In the genomic region with DNA sequence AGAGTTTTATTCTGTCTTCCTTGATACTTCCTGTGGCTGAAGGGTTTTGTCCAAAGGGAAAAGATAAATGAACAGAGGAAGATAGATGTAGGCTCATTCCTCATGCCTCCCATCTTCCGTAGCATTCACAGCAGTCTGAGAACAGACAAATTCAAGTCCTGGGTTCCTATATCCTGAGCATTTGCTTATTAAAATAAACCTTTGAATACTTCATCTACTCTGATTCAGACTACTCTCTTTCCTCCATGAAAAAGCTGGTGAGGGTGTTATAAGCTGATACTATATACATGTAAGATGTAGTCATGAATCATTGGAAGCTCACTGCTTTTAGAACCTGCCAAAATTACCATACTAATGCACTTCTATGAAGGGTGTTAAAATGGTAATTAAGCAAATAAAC, we compare ENCODE assay signal across 21 cellular contexts.
A peak's percentile ranks its signal among the peaks of the same experiment; 100 is the strongest.
DNase-seq lines count a peak whose midpoint lies in the region; ATAC-seq and TF ChIP-seq lines count a peak whose summit lies in the region.
"Had no signal": no experiment of that assay in that cellular context is flagged by ENCODE, and none has a peak within 500 bp of the region (broad histone marks: within the 10 kb centered on the region; RNA-seq: fewer than 3 reads in every experiment).

No MANE protein-coding gene starts in this region.

- dilution Hi-C loops in IMR-90 (cut with HindIII; ENCODE audit: low sequenced_read_pairs, unreplicated experiment), result no loop called here

- no peaks in the 10 kb centered on the region for H3K27me3 ChIP-seq in IMR-90 (ENCODE audit: control insufficient read depth, insufficient read depth, low read length)
- H3K27me3 ChIP-seq: thyroid gland had no signal

- ATAC-seq in IMR-90 (ENCODE audit: low read depth) (peak; percentile 78), naive B cell (ENCODE audit: low read depth in 2 of 2) (no peak)
- ATAC-seq: activated CD4-positive, alpha-beta T cell treated with anti-CD3 and anti-CD28 coated beads for 36 hours; naive thymus-derived CD8-positive, alpha-beta T cell; sciatic nerve; stimulated activated effector memory CD8-positive, alpha-beta T cell treated with anti-CD3 and anti-CD28 coated beads, Interleukin-12 subunit alpha, Interleukin-12 subunit beta, amount 100 ng/mL, for 72 hours had no signal

- no peak overlapping the region for H2AFZ ChIP-seq in IMR-90 (replicated peaks; ENCODE audit: low read length, poor library complexity)
- H2AFZ ChIP-seq: parathyroid adenoma had no signal

- peak overlapping the region; percentile 50; the same call in 1 of the 2 replicates for H4K5ac ChIP-seq in IMR-90 (ENCODE audit: low read depth, low read length)

- H3K4me2 ChIP-seq in IMR-90 (ENCODE audit: low read depth, low read length), result peak overlapping the region; percentile 79; the same call in 1 of the 2 replicates

- CTCF ChIA-PET in IMR-90 (lab: Yijun Ruan, JAX), result interaction anchor here (0.6 to 1.5 kb wide), 2 partner anchors 22 to 160 kb away, joined by 4 to 6 read pairs; no protein-coding TSS in a partner anchor

- H3K4ac ChIP-seq in IMR-90 (ENCODE audit: low read depth, low read length), result peak overlapping the region; percentile 65; the same call in 1 of the 2 replicates

- H3K36me3 ChIP-seq in IMR-90 (ENCODE audit: control insufficient read depth, insufficient read depth, low read length), result no peaks in the 10 kb centered on the region
- H3K36me3 ChIP-seq: thyroid gland had no signal

- H3K27me3 Mint-ChIP-seq in naive B cell (no peaks in the 10 kb centered on the region), type B pancreatic cell (no peaks in the 10 kb centered on the region)
- H3K27me3 Mint-ChIP-seq: dendritic cell treated with granulocyte-macrophage colony-stimulating factor and Interleukin-4, amounts not matched to agents 40 ng/mL and 50 ng/mL, for 4 days had no signal

- H3K4me3 Mint-ChIP-seq in naive B cell (no peak overlapping the region), type B pancreatic cell (no peak overlapping the region)
- H3K4me3 Mint-ChIP-seq: activated CD4-positive, alpha-beta T cell treated with anti-CD3 and anti-CD28 coated beads for 36 hours; activated naive CD8-positive, alpha-beta T cell; activated T-helper 1 cell treated with anti-CD3 and anti-CD28 coated beads, Interleukin-12 subunit alpha, Interleukin-12 subunit beta, Interleukin-2, Interleukin-4 antibody, amounts not matched to agents 30 ng/mL and 10 ng/mL and 1 ng/mL, durations not matched to agents 14 hours and 24 hours and 36 hours; CD4-positive, alpha-beta memory T cell; dendritic cell treated with granulocyte-macrophage colony-stimulating factor and Interleukin-4, amounts not matched to agents 40 ng/mL and 50 ng/mL, for 4 days; naive thymus-derived CD8-positive, alpha-beta T cell; stimulated activated effector memory CD8-positive, alpha-beta T cell treated with anti-CD3 and anti-CD28 coated beads, Interleukin-12 subunit alpha, Interleukin-12 subunit beta, amount 100 ng/mL, for 72 hours had no signal

- DNase-seq in IMR-90, result peak; percentile 82
- no peak for DNase-seq in naive B cell
- DNase-seq in type B pancreatic cell (ENCODE audit: extremely low spot score, unreplicated experiment), result no peak
- DNase-seq in stimulated activated naive CD4-positive, alpha-beta T cell treated with Interleukin-2 at 50 U/mL for 16 hours (lab: John Stamatoyannopoulos, UW), result no peak
- DNase-seq in HUDEP-2 (lab: John Stamatoyannopoulos, UW; ENCODE audit: unreplicated experiment in 76 of 76), result no peak
- DNase-seq in NCI-H345 treated with DMSO at 0.1 percent for 48 hours (lab: John Stamatoyannopoulos, UW; ENCODE audit: unreplicated experiment), result no peak
- DNase-seq: activated CD4-positive, alpha-beta T cell treated with anti-CD3 and anti-CD28 coated beads for 36 hours; CD4-positive, alpha-beta memory T cell; foreskin melanocyte; kidney; naive thymus-derived CD8-positive, alpha-beta T cell; NCI-H2107; NCI-H510A treated with DMSO at 0.1 percent for 48 hours; thyroid gland had no signal

- H3K36me3 Mint-ChIP-seq in naive B cell, result no peaks in the 10 kb centered on the region
- peaks cover 5% of the 10 kb centered on the region for H3K36me3 Mint-ChIP-seq in type B pancreatic cell
- H3K36me3 Mint-ChIP-seq: activated naive CD8-positive, alpha-beta T cell; CD4-positive, alpha-beta memory T cell; naive thymus-derived CD8-positive, alpha-beta T cell; stimulated activated effector memory CD8-positive, alpha-beta T cell treated with anti-CD3 and anti-CD28 coated beads, Interleukin-12 subunit alpha, Interleukin-12 subunit beta, amount 100 ng/mL, for 72 hours had no signal

- H2BK15ac ChIP-seq in IMR-90 (ENCODE audit: low read depth, low read length), result peak overlapping the region; percentile 42; the same call in 1 of the 3 replicates

- intact Hi-C loops in IMR-90 (cut with micrococcal nuclease), result loop anchor here (2.0 to 5.0 kb wide), 2 partner anchors 84 to 195 kb away; no protein-coding TSS in a partner anchor

- TF ChIP-seq POLR2A in IMR-90 (IDR thresholded peaks at IDR 0.05; ENCODE audit: low read depth, low read length), result no peak

- in situ Hi-C loops in IMR-90 (cut with MboI; ENCODE audit: low sequenced_read_pairs), result no loop called here

- H4K20me1 ChIP-seq in IMR-90 (ENCODE audit: insufficient read depth, low read length), result peaks cover 3% of the 10 kb centered on the region; the same call in 1 of the 2 replicates

- H3K4me1 ChIP-seq in IMR-90 (ENCODE audit: control insufficient read depth, insufficient read depth, low read length), result peaks cover 7% of the 10 kb centered on the region

- H3K27ac Mint-ChIP-seq in naive B cell, result peak overlapping the region in 4 of 6 donors; percentile 7 to 80 (median 40)
- peak overlapping the region; percentile 7 for H3K27ac Mint-ChIP-seq in type B pancreatic cell
- H3K27ac Mint-ChIP-seq: activated CD4-positive, alpha-beta T cell treated with anti-CD3 and anti-CD28 coated beads for 36 hours; activated naive CD8-positive, alpha-beta T cell; activated T-helper 1 cell treated with anti-CD3 and anti-CD28 coated beads, Interleukin-12 subunit alpha, Interleukin-12 subunit beta, Interleukin-2, Interleukin-4 antibody, amounts not matched to agents 30 ng/mL and 10 ng/mL and 1 ng/mL, durations not matched to agents 14 hours and 24 hours and 36 hours; CD4-positive, alpha-beta memory T cell; dendritic cell treated with granulocyte-macrophage colony-stimulating factor and Interleukin-4, amounts not matched to agents 40 ng/mL and 50 ng/mL, for 4 days; naive thymus-derived CD8-positive, alpha-beta T cell; stimulated activated effector memory CD8-positive, alpha-beta T cell treated with anti-CD3 and anti-CD28 coated beads, Interleukin-12 subunit alpha, Interleukin-12 subunit beta, amount 100 ng/mL, for 72 hours had no signal

- peak overlapping the region; percentile 60; the same call in 1 of the 2 replicates for H2BK20ac ChIP-seq in IMR-90 (ENCODE audit: low read depth, low read length)

- no peak for TF ChIP-seq RAD21 in IMR-90 (IDR thresholded peaks at IDR 0.05; ENCODE audit: low read length)

- H3K4me1 Mint-ChIP-seq in naive B cell, result peaks cover 20 to 43% (median 42%) of the 10 kb centered on the region in 3 donors
- peaks cover 10% of the 10 kb centered on the region for H3K4me1 Mint-ChIP-seq in type B pancreatic cell (ENCODE audit: unreplicated experiment)

- peaks cover 15 to 47% of the 10 kb centered on the region in 2 experiments for H3K79me1 ChIP-seq in IMR-90 (ENCODE audit: low read depth in 1 of 2, low read length in 2 of 2)

- peaks cover 9% of the 10 kb centered on the region for H3K9me1 ChIP-seq in IMR-90 (ENCODE audit: insufficient read depth, low read length)

- H3K23ac ChIP-seq in IMR-90 (ENCODE audit: low read depth, low read length), result peak overlapping the region; percentile 79; the same call in 1 of the 2 replicates

- peak overlapping the region; percentile 71 for H2BK120ac ChIP-seq in IMR-90 (ENCODE audit: low read depth, low read length)

- TF ChIP-seq CTCF in IMR-90 (conservative IDR thresholded peaks at IDR 0.05; ENCODE audit: low read depth, low read length) (no peak), type B pancreatic cell (conservative IDR thresholded peaks at IDR 0.05) (no peak)

- H3K14ac ChIP-seq in IMR-90 (replicated peaks; ENCODE audit: low read depth, low read length), result peak overlapping the region; percentile 88

- peak overlapping the region; percentile 31 for H2AK9ac ChIP-seq in IMR-90 (replicated peaks; ENCODE audit: low read depth, low read length, poor library complexity)

- WGBS in IMR-90 (ENCODE audit: extremely low coverage in 2 of 2, insufficient read length in 1 of 2), 2 experiments, result no CpG with 5 or more reads among the region's 1 CpG

- no peak overlapping the region; the same call in 1 of the 2 replicates for H3K9ac ChIP-seq in IMR-90 (ENCODE audit: low read depth, low read length)
- H3K9ac ChIP-seq: parathyroid adenoma had no signal

- peak overlapping the region; percentile 54; the same call in 1 of the 2 replicates for H2AK5ac ChIP-seq in IMR-90 (ENCODE audit: low read depth, low read length)

- peak overlapping the region; percentile 79; the same call in 1 of the 2 replicates for H3K27ac ChIP-seq in IMR-90 (ENCODE audit: insufficient read depth, low read length)
- H3K27ac ChIP-seq in cingulate gyrus (ENCODE audit: low read depth, low read length), result peak overlapping the region; percentile 34
- H3K27ac ChIP-seq: parathyroid adenoma, thyroid gland had no signal

- H4K8ac ChIP-seq in IMR-90 (ENCODE audit: low read depth in 2 of 2, low read length in 2 of 2), result peak overlapping the region in 1 of 2 experiments; percentile 50; a peak in 2 of 4 replicates

- H3K4me3 ChIP-seq in IMR-90 (ENCODE audit: insufficient read depth, low read depth, low read length), result no peak overlapping the region
- H3K4me3 ChIP-seq: thyroid gland had no signal

- no TSS peak for BruUV-seq in IMR-90 (replicated peaks; lab: Mats Ljungman, UMichigan)

- H2BK5ac ChIP-seq in IMR-90 (ENCODE audit: low read depth, low read length, poor library complexity, severe bottlenecking), result peak overlapping the region; percentile 98

- peak overlapping the region; percentile 3; the same call in 1 of the 2 replicates for H4K91ac ChIP-seq in IMR-90 (ENCODE audit: insufficient read depth, low read depth, low read length)

- peak overlapping the region; percentile 38; the same call in 1 of the 2 replicates for H3K56ac ChIP-seq in IMR-90 (ENCODE audit: extremely low read depth, insufficient read depth, low read length)

- no peaks in the 10 kb centered on the region for H3K9me3 ChIP-seq in IMR-90 (ENCODE audit: control insufficient read depth, insufficient read depth, low read length)
- H3K9me3 ChIP-seq: thyroid gland had no signal

- POLR2A ChIA-PET in IMR-90 (lab: Charles Lee; ENCODE audit: unreplicated experiment), result no interaction called here

- H3K18ac ChIP-seq in IMR-90 (ENCODE audit: low read depth, low read length), result peak overlapping the region; percentile 59; the same call in 1 of the 2 replicates

- H3K9me3 Mint-ChIP-seq in naive B cell, result no peaks in the 10 kb centered on the region
- H3K9me3 Mint-ChIP-seq in type B pancreatic cell, result no peaks in the 10 kb centered on the region
- H3K9me3 Mint-ChIP-seq: activated T-helper 1 cell treated with anti-CD3 and anti-CD28 coated beads, Interleukin-12 subunit alpha, Interleukin-12 subunit beta, Interleukin-2, Interleukin-4 antibody, amounts not matched to agents 30 ng/mL and 10 ng/mL and 1 ng/mL, durations not matched to agents 14 hours and 24 hours and 36 hours; CD4-positive, alpha-beta memory T cell; dendritic cell treated with granulocyte-macrophage colony-stimulating factor and Interleukin-4, amounts not matched to agents 40 ng/mL and 50 ng/mL, for 4 days; naive thymus-derived CD8-positive, alpha-beta T cell; stimulated activated effector memory CD8-positive, alpha-beta T cell treated with anti-CD3 and anti-CD28 coated beads, Interleukin-12 subunit alpha, Interleukin-12 subunit beta, amount 100 ng/mL, for 72 hours had no signal
